33 cellular contexts compared by ENCODE assay signal in the genomic region with DNA sequence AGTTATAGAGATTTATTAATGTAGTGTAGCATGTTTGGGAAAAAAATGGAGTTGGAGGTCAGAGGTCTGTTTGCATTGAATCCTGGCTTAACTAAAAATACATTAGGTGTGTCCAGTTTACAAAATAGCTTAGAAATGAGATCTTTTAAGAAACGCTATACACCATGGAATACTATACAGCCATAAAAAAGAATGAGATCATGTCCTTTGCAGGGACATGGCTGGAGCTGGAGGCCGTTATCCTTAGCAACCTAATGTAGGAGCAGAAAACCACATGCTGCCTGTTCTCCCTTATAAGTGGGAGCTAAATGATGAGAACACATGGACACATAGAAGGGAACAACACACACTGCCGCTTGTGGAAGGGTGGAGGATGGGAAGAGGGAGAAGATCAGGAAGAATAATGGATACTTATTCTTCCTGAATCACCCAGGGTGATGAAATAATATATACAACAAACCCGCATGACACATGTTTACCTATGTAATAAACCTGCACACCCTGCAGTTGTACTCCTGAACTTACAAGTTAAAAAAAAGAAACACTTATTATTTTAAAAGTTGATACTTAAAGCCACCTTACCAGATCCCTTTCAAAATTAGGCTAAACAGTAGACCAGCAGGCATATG. TPM values are rescaled to one million over a fixed set of nuclear protein-coding genes. Genes with fewer than 3 reads are reported as not detected.
"Had no signal": no experiment of that assay in that cellular context is flagged by ENCODE, and none has a peak within 500 bp of the region (broad histone marks: within the 10 kb centered on the region; RNA-seq: fewer than 3 reads in every experiment).

No MANE protein-coding gene starts in this region.

- H3K36me3 ChIP-seq: brain microvascular endothelial cell had no signal

- DNase-seq: activated CD4-positive, alpha-beta memory T cell treated with anti-CD3 and anti-CD28 coated beads, Interleukin-2, amount 10 ng/mL, durations not matched to agents 7 days and 5 days; activated CD4-positive, alpha-beta T cell treated with anti-CD3 and anti-CD28 coated beads for 1 hour; activated CD4-positive, alpha-beta T cell treated with anti-CD3 and anti-CD28 coated beads for 4 hours; activated CD4-positive, alpha-beta T cell treated with anti-CD3 and anti-CD28 coated beads, Interleukin-2, amount 10 ng/mL, durations not matched to agents 7 days and 5 days; activated CD4-positive, alpha-beta T cell treated with anti-CD3 and anti-CD28 coated beads, Interleukin-2, amount 50 U/mL, for 4 hours; activated CD8-positive, alpha-beta memory T cell treated with anti-CD3 and anti-CD28 coated beads, Interleukin-2, amount 50 U/mL, for 48 hours; activated gamma-delta T cell; activated naive CD4-positive, alpha-beta T cell; activated naive CD4-positive, alpha-beta T cell treated with anti-CD3 and anti-CD28 coated beads, Interleukin-2, amount 50 U/mL, for 16 hours; activated T-cell treated with anti-CD3 and anti-CD28 coated beads for 4 hours; activated T-cell treated with anti-CD3 and anti-CD28 coated beads, Interleukin-2, amount 50 U/mL, for 24 hours; activated T-cell treated with anti-CD3 and anti-CD28 coated beads, Interleukin-2, amount 50 U/mL, for 72 hours; amniotic stem cell; anterior cingulate cortex; brain microvascular endothelial cell; caudate nucleus; cortex of kidney; dermis blood vessel endothelial cell; effector CD4-positive, alpha-beta T cell; effector memory CD8-positive, alpha-beta T cell; foreskin keratinocyte; gastrocnemius medialis; glutamatergic neuron; heart left ventricle; T-helper 2 cell had no signal

- H3K27ac ChIP-seq: brain microvascular endothelial cell, esophagus muscularis mucosa, foreskin keratinocyte, gastrocnemius medialis, heart left ventricle, VCaP had no signal

- H3K27ac Mint-ChIP-seq: activated CD4-positive, alpha-beta memory T cell treated with anti-CD3 and anti-CD28 coated beads, Interleukin-2, amount 10 ng/mL, durations not matched to agents 7 days and 5 days; activated CD4-positive, alpha-beta T cell treated with anti-CD3 and anti-CD28 coated beads, Interleukin-2, amount 10 ng/mL, durations not matched to agents 7 days and 5 days; activated naive CD8-positive, alpha-beta T cell; activated T-cell treated with anti-CD3 and anti-CD28 coated beads, Interleukin-2, amount 50 U/mL, for 24 hours; activated T-cell treated with anti-CD3 and anti-CD28 coated beads, Interleukin-2, amount 50 U/mL, for 72 hours; effector memory CD8-positive, alpha-beta T cell; WTC11 had no signal

- H3K27me3 Mint-ChIP-seq: activated CD4-positive, alpha-beta memory T cell treated with anti-CD3 and anti-CD28 coated beads, Interleukin-2, amount 10 ng/mL, durations not matched to agents 7 days and 5 days; activated CD4-positive, alpha-beta T cell treated with anti-CD3 and anti-CD28 coated beads, Interleukin-2, amount 10 ng/mL, durations not matched to agents 7 days and 5 days; activated naive CD8-positive, alpha-beta T cell; activated T-cell treated with anti-CD3 and anti-CD28 coated beads, Interleukin-2, amount 50 U/mL, for 24 hours; effector memory CD8-positive, alpha-beta T cell had no signal

- FAIRE-seq: astrocyte, colon, endometrium, TTC549 had no signal

- H3K27me3 ChIP-seq: brain microvascular endothelial cell, esophagus muscularis mucosa, foreskin keratinocyte, gastrocnemius medialis, heart left ventricle had no signal

- H3K4me3 ChIP-seq: esophagus muscularis mucosa, gastrocnemius medialis, heart left ventricle had no signal

- H3K9me3 ChIP-seq: gastrocnemius medialis had no signal

- ATAC-seq: activated T-cell treated with anti-CD3 and anti-CD28 coated beads, Interleukin-2, amount 50 U/mL, for 72 hours; effector memory CD8-positive, alpha-beta T cell; foreskin keratinocyte; gastrocnemius medialis; heart left ventricle; WTC11 had no signal

- H3K4me1 Mint-ChIP-seq: activated CD4-positive, alpha-beta memory T cell treated with anti-CD3 and anti-CD28 coated beads, Interleukin-2, amount 10 ng/mL, durations not matched to agents 7 days and 5 days; WTC11 had no signal

- H3K4me1 ChIP-seq: esophagus muscularis mucosa, foreskin keratinocyte, gastrocnemius medialis, heart left ventricle had no signal

- H3K4me3 Mint-ChIP-seq: activated CD4-positive, alpha-beta memory T cell treated with anti-CD3 and anti-CD28 coated beads, Interleukin-2, amount 10 ng/mL, durations not matched to agents 7 days and 5 days; activated CD4-positive, alpha-beta T cell treated with anti-CD3 and anti-CD28 coated beads, Interleukin-2, amount 10 ng/mL, durations not matched to agents 7 days and 5 days; activated naive CD8-positive, alpha-beta T cell; activated T-cell treated with anti-CD3 and anti-CD28 coated beads, Interleukin-2, amount 50 U/mL, for 24 hours; activated T-cell treated with anti-CD3 and anti-CD28 coated beads, Interleukin-2, amount 50 U/mL, for 72 hours; effector memory CD8-positive, alpha-beta T cell; WTC11 had no signal

RNA-seq across cellular contexts. Expression of gene MYRFL, which starts 14.0 kb away (rescaled TPM):
- total RNA-seq: activated CD4-positive, alpha-beta memory T cell treated with anti-CD3 and anti-CD28 coated beads, Interleukin-2, amount 10 ng/mL, durations not matched to agents 7 days and 5 days; activated CD4-positive, alpha-beta T cell treated with anti-CD3 and anti-CD28 coated beads, Interleukin-2, amount 10 ng/mL, durations not matched to agents 7 days and 5 days; esophagus muscularis mucosa; foreskin keratinocyte had no signal
